In genomic region chr11:125494987-125495725, GRCh38 we compare ENCODE assay signal across 8 cellular contexts. TPM values are rescaled to one million over a fixed set of nuclear protein-coding genes. Genes with fewer than 3 reads are reported as not detected.
DNase-seq lines count a peak whose midpoint lies in the region; ATAC-seq and TF ChIP-seq lines count a peak whose summit lies in the region.

No MANE protein-coding gene starts in this region.

- peak overlapping the region; percentile 98 to 100 (median 100) for H3K27ac Mint-ChIP-seq in brain

- H3K4me3 Mint-ChIP-seq in brain = peak overlapping the region; percentile 98 to 100 (median 100)

- peak overlapping the region; percentile 20 for H4K91ac ChIP-seq in IMR-90 (ENCODE audit: insufficient read depth, low read depth, low read length)

- H3K27ac ChIP-seq in IMR-90 (ENCODE audit: insufficient read depth, low read length) = peak overlapping the region; percentile 83
- H3K27ac ChIP-seq in iPS DF 6.9 (ENCODE audit: low read length) = no peak overlapping the region

- POLR2A ChIA-PET in IMR-90 (lab: Charles Lee; ENCODE audit: unreplicated experiment) = no interaction called here

- peak overlapping the region; percentile 62 to 69 for H4K8ac ChIP-seq in IMR-90 (ENCODE audit: low read depth in 2 of 2, low read length in 2 of 2)

- H2AK5ac ChIP-seq in IMR-90 (ENCODE audit: low read depth, low read length) = peak overlapping the region; percentile 17; the same call in 1 of the 2 replicates

- BruUV-seq in IMR-90 (replicated peaks; lab: Mats Ljungman, UMichigan) = no TSS peak

- no peaks in the 10 kb centered on the region for H4K20me1 ChIP-seq in IMR-90 (ENCODE audit: insufficient read depth, low read length)

- H2AFZ ChIP-seq in IMR-90 (replicated peaks; ENCODE audit: low read length, poor library complexity) = peak overlapping the region; percentile 97

- peak overlapping the region; percentile 24 for H3K18ac ChIP-seq in IMR-90 (ENCODE audit: low read depth, low read length)

- H2BK120ac ChIP-seq in IMR-90 (ENCODE audit: low read depth, low read length) = peak overlapping the region; percentile 30; the same call in 1 of the 2 replicates

- TF ChIP-seq CTCF in GM12875 (IDR thresholded peaks at IDR 0.05; ENCODE audit: borderline replicate concordance, insufficient read depth, low read depth, low read length) = no peak
- no peak for TF ChIP-seq CTCF in IMR-90 (conservative IDR thresholded peaks at IDR 0.05; ENCODE audit: low read depth, low read length)
- TF ChIP-seq CTCF in brain (conservative IDR thresholded peaks at IDR 0.05) = no peak

- H3K23ac ChIP-seq in IMR-90 (ENCODE audit: low read depth, low read length) = peak overlapping the region; percentile 87

- H3K9me3 Mint-ChIP-seq in brain = peaks cover 0 to 2% (median 0%) of the 10 kb centered on the region in 5 experiments

- no peaks in the 10 kb centered on the region for H3K9me1 ChIP-seq in IMR-90 (ENCODE audit: insufficient read depth, low read length)

- peaks cover 4 to 20% of the 10 kb centered on the region in 2 experiments; a peak in 3 of 4 replicates for H3K79me1 ChIP-seq in IMR-90 (ENCODE audit: low read depth in 1 of 2, low read length in 2 of 2)

- H3K56ac ChIP-seq in IMR-90 (ENCODE audit: extremely low read depth, insufficient read depth, low read length) = peak overlapping the region; percentile 55; the same call in 1 of the 2 replicates

- peak overlapping the region; percentile 83 for H2AK9ac ChIP-seq in IMR-90 (replicated peaks; ENCODE audit: low read depth, low read length, poor library complexity)

- no peak overlapping the region for H2BK15ac ChIP-seq in IMR-90 (ENCODE audit: low read depth, low read length)

- H3K9me3 ChIP-seq in IMR-90 (ENCODE audit: control insufficient read depth, insufficient read depth, low read length) (no peaks in the 10 kb centered on the region), iPS DF 6.9 (ENCODE audit: control insufficient read depth, insufficient read depth, low read length) (no peaks in the 10 kb centered on the region)

- intact Hi-C loops in IMR-90 (cut with micrococcal nuclease) = loop anchor here (1.0 to 10.0 kb wide), 3 partner anchors 74 to 380 kb away; partner anchors contain the start of genes EI24 and STT3A

- peaks cover 26% of the 10 kb centered on the region for H3K27me3 Mint-ChIP-seq in brain

- WGBS in IMR-90 (ENCODE audit: extremely low coverage in 2 of 2, insufficient read length in 1 of 2), 2 experiments = 0% methylated on average over 3 of the region's 55 CpGs; no CpG with 5 or more reads in 1 of the 2 experiments
- no CpG with 5 or more reads among the region's 55 CpGs for WGBS in iPS DF 6.9 (ENCODE audit: insufficient coverage, insufficient read length)

- H3K9ac ChIP-seq in IMR-90 (ENCODE audit: low read depth, low read length) = peak overlapping the region; percentile 83

- CTCF ChIA-PET in IMR-90 (lab: Yijun Ruan, JAX) = no interaction called here

- H3K27me3 ChIP-seq in IMR-90 (ENCODE audit: control insufficient read depth, insufficient read depth, low read length) (no peaks in the 10 kb centered on the region), iPS DF 6.9 (ENCODE audit: control insufficient read depth, insufficient read depth, low read length) (no peaks in the 10 kb centered on the region)

- peak overlapping the region; percentile 30 for H2BK5ac ChIP-seq in IMR-90 (ENCODE audit: low read depth, low read length, poor library complexity, severe bottlenecking)

- in situ Hi-C loops in IMR-90 (cut with MboI; ENCODE audit: low sequenced_read_pairs) = no loop called here

- peak overlapping the region; percentile 36 for H3K4me3 ChIP-seq in GM12875 (ENCODE audit: low read depth, low read length)
- peak overlapping the region; percentile 94 for H3K4me3 ChIP-seq in IMR-90 (ENCODE audit: insufficient read depth, low read depth, low read length)
- peak overlapping the region; percentile 37; the same call in 1 of the 2 replicates for H3K4me3 ChIP-seq in iPS DF 6.9 (ENCODE audit: low read length)

- DNase-seq in IMR-90 = peak; percentile 31
- DNase-seq in iPS DF 6.9 (ENCODE audit: low read depth, low spot score) = no peak
- DNase-seq in putamen (ENCODE audit: low spot score) = peak; percentile 66
- no peak for DNase-seq in Kasumi-1 (lab: John Stamatoyannopoulos, UW)

- H3K36me3 Mint-ChIP-seq in brain = peaks cover 5% of the 10 kb centered on the region

- TF ChIP-seq RAD21 in IMR-90 (IDR thresholded peaks at IDR 0.05; ENCODE audit: low read length) = no peak

- no peak overlapping the region for H2BK20ac ChIP-seq in IMR-90 (ENCODE audit: low read depth, low read length)

- dilution Hi-C loops in IMR-90 (cut with HindIII; ENCODE audit: low sequenced_read_pairs, unreplicated experiment) = no loop called here

- H3K4ac ChIP-seq in IMR-90 (ENCODE audit: low read depth, low read length) = peak overlapping the region; percentile 81

- H3K4me1 ChIP-seq in IMR-90 (ENCODE audit: control insufficient read depth, insufficient read depth, low read length) (peaks cover 5% of the 10 kb centered on the region; the same call in 1 of the 2 replicates), iPS DF 6.9 (ENCODE audit: control insufficient read depth, insufficient read depth, low read length) (no peaks in the 10 kb centered on the region)

- ATAC-seq in IMR-90 (ENCODE audit: low read depth) = peak; percentile 59
- no peak for ATAC-seq in GM21367 (IDR thresholded peaks at IDR 0.05; ENCODE audit: unreplicated experiment)
- ATAC-seq in GM21576 (IDR thresholded peaks at IDR 0.05; ENCODE audit: unreplicated experiment) = no peak

- peak overlapping the region; percentile 75 for H4K5ac ChIP-seq in IMR-90 (ENCODE audit: low read depth, low read length)

- H3K4me2 ChIP-seq in IMR-90 (ENCODE audit: low read depth, low read length) = peak overlapping the region; percentile 98

- peaks cover 55% of the 10 kb centered on the region for H3K4me1 Mint-ChIP-seq in brain

- no peak for TF ChIP-seq POLR2A in IMR-90 (IDR thresholded peaks at IDR 0.05; ENCODE audit: low read depth, low read length)

- H3K36me3 ChIP-seq in IMR-90 (ENCODE audit: control insufficient read depth, insufficient read depth, low read length) = no peaks in the 10 kb centered on the region
- H3K36me3 ChIP-seq in iPS DF 6.9 (ENCODE audit: control insufficient read depth, insufficient read depth, low read length) = no peaks in the 10 kb centered on the region

- peak overlapping the region; percentile 73 for H3K14ac ChIP-seq in IMR-90 (replicated peaks; ENCODE audit: low read depth, low read length)

TF ChIP-seq in IMR-90, 13 proteins besides CTCF, POLR2A, EP300 and RAD21:
- TF ChIP-seq MAZ (IDR thresholded peaks at IDR 0.05; ENCODE audit: borderline replicate concordance, low read depth, low read length) (no peak), MXI1 (IDR thresholded peaks at IDR 0.05; ENCODE audit: borderline replicate concordance, low read depth, low read length) (no peak), CHD1 (IDR thresholded peaks at IDR 0.05; ENCODE audit: low read depth, low read length) (no peak), MAFK (IDR thresholded peaks at IDR 0.05; ENCODE audit: low read depth, low read length) (no peak), BHLHE40 (IDR thresholded peaks at IDR 0.05; ENCODE audit: low read depth, low read length) (no peak), NFE2L2 (IDR thresholded peaks at IDR 0.05; ENCODE audit: low read depth, low read length) (no peak), FOS (IDR thresholded peaks at IDR 0.05; ENCODE audit: low read depth, low read length) (no peak)
- TF ChIP-seq, protein P1, sequence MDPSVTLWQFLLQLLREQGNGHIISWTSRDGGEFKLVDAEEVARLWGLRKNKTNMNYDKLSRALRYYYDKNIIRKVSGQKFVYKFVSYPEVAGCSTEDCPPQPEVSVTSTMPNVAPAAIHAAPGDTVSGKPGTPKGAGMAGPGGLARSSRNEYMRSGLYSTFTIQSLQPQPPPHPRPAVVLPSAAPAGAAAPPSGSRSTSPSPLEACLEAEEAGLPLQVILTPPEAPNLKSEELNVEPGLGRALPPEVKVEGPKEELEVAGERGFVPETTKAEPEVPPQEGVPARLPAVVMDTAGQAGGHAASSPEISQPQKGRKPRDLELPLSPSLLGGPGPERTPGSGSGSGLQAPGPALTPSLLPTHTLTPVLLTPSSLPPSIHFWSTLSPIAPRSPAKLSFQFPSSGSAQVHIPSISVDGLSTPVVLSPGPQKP (IDR thresholded peaks at IDR 0.05; ENCODE audit: borderline replicate concordance, low read depth, low read length) = no peak

RNA-seq across cellular contexts. Expression of gene FEZ1, which starts 0.9 kb away (rescaled TPM):
- 33.9 and 34.4 TPM in 2 replicates for total RNA-seq in IMR-90 (2012; rRNA removed)
- polyA plus RNA-seq in IMR-90 (2012; rRNA removed) (29.8 and 35.5 TPM in 2 replicates), brain (ENCODE audit: insufficient read depth, low read depth, low replicate concordance) (288 TPM)
- polyA plus RNA-seq in IMR-90 (2012; cell fraction: cytosol; rRNA removed) = 24.1 and 40.6 TPM in 2 replicates
- polyA plus RNA-seq in IMR-90 (2012; cell fraction: nucleus; rRNA removed; ENCODE audit: low replicate concordance) = 11.1 and 35.1 TPM in 2 replicates

Comparison
In these comparisons a context has a peak if more than half of its experiments do, and no peak if none do; other contexts are left out.
1. H3K4me3 ChIP-seq: peak in every context shown above with its lines; median percentile 94 in IMR-90; 37 in iPS DF 6.9; 36 in GM12875.
2. DNase-seq: peak in IMR-90 (single experiment) and putamen (single experiment); none in iPS DF 6.9 (single experiment) and Kasumi-1 (0 of 2).